ENCODE assay signal across 25 cellular contexts in the genomic region with DNA sequence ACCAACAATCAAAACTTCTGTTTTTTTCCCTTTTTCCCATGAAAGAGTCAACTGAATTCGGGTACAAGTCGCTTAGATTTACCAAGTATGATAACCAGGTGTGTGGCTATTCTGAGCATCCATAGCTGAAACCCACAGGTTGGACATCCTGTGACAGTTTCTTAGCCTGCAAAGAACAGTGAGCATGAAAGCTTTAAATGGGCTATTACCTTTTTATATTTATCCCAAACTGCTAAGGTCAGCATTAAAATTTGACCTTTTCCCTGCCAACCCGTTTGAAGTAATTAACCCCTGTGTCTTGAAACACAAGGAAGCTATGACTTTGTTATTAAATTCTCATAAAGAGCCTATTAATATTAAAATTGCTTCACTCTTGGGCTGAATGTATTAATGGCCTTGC.
DNase-seq lines count a peak whose midpoint lies in the region; ATAC-seq, FAIRE-seq and TF ChIP-seq lines count a peak whose summit lies in the region.
"Had no signal": no experiment of that assay in that cellular context is flagged by ENCODE, and none has a peak within 500 bp of the region (broad histone marks: within the 10 kb centered on the region; RNA-seq: fewer than 3 reads in every experiment).

No MANE protein-coding gene starts in this region.

- no peaks in the 10 kb centered on the region for H3K4me1 ChIP-seq in HepG2 (ENCODE audit: insufficient read depth, low read length)
- no peaks in the 10 kb centered on the region for H3K4me1 ChIP-seq in right lobe of liver
- H3K4me1 ChIP-seq in K562 (replicated peaks in 1 of 2; ENCODE audit: control insufficient read depth in 2 of 2, insufficient read depth in 2 of 2, low read length in 2 of 2) = no peaks in the 10 kb centered on the region
- H3K4me1 ChIP-seq in neural progenitor cell = peaks cover 9% of the 10 kb centered on the region
- H3K4me1 ChIP-seq: BE2C had no signal

- POLR2A ChIA-PET in HepG2 (lab: Yijun Ruan, JAX) = no interaction called here
- POLR2A ChIA-PET in K562 (lab: Yijun Ruan, JAX) = no interaction called here

- no peaks in the 10 kb centered on the region for H3K27me3 ChIP-seq in HepG2 (ENCODE audit: control insufficient read depth in 1 of 2, insufficient read depth in 2 of 2, low read length in 2 of 2)
- H3K27me3 ChIP-seq in right lobe of liver = no peaks in the 10 kb centered on the region
- no peaks in the 10 kb centered on the region for H3K27me3 ChIP-seq in K562 (ENCODE audit: control insufficient read depth in 2 of 2, insufficient read depth in 2 of 2, low read length in 2 of 2)
- H3K27me3 ChIP-seq in neural progenitor cell = no peaks in the 10 kb centered on the region
- H3K27me3 ChIP-seq: BE2C; BLaER1 treated with 17β-estradiol and CSF1 and Interleukin-3, amounts not matched to agents 10 nM and 100 nM had no signal

- no peak overlapping the region for H3K4me3 Mint-ChIP-seq in neural progenitor cell
- H3K4me3 Mint-ChIP-seq: CD14-positive monocyte; CD4-positive, alpha-beta T cell; CD8-positive, alpha-beta memory T cell had no signal

- H3K27ac Mint-ChIP-seq in neural progenitor cell = no peak overlapping the region
- H3K27ac Mint-ChIP-seq: CD14-positive monocyte; CD4-positive, alpha-beta T cell; CD8-positive, alpha-beta memory T cell had no signal

- ATAC-seq in HepG2 (no peak), right lobe of liver (no peak), K562 (no peak), GM21619 (IDR thresholded peaks at IDR 0.05; ENCODE audit: unreplicated experiment) (no peak)
- ATAC-seq: GM12878 had no signal

- H3K27me3 Mint-ChIP-seq in neural progenitor cell (ENCODE audit: insufficient read depth, low read depth) = peaks cover 2% of the 10 kb centered on the region
- H3K27me3 Mint-ChIP-seq: CD4-positive, alpha-beta T cell; CD8-positive, alpha-beta memory T cell had no signal

- no peaks in the 10 kb centered on the region for H4K20me1 ChIP-seq in HepG2 (ENCODE audit: insufficient read depth, low read length)
- H4K20me1 ChIP-seq in K562 (replicated peaks; ENCODE audit: control insufficient read depth, insufficient read depth, low read length) = no peaks in the 10 kb centered on the region
- no peaks in the 10 kb centered on the region for H4K20me1 ChIP-seq in neural progenitor cell (ENCODE audit: low read depth)
- H4K20me1 ChIP-seq: BLaER1 treated with 17β-estradiol and CSF1 and Interleukin-3, amounts not matched to agents 10 nM and 100 nM had no signal

- intact Hi-C loops in HepG2 (cut with micrococcal nuclease; ENCODE audit: unreplicated experiment) (no loop called here), right lobe of liver (cut with DNase I) (no loop called here), K562 (cut with micrococcal nuclease) (no loop called here)

- TF ChIP-seq RAD21 in HepG2 (CRISPR knock-in tag; IDR thresholded peaks at IDR 0.05) (no peak), K562 (CRISPR knock-in tag; conservative IDR thresholded peaks at IDR 0.05 in 1 of 2, IDR thresholded peaks at IDR 0.05 in 1 of 2) (no peak)

- H3F3A ChIP-seq in neural progenitor cell (ENCODE audit: low read depth) = no peaks in the 10 kb centered on the region

- no peak for TF ChIP-seq CTCF in HepG2 (CRISPR knock-in tag; IDR thresholded peaks at IDR 0.05)
- TF ChIP-seq CTCF in right lobe of liver (IDR thresholded peaks at IDR 0.05) = no peak
- no peak for TF ChIP-seq CTCF in K562 (IDR thresholded peaks at IDR 0.05 in 2 of 3, conservative IDR thresholded peaks at IDR 0.05 in 1 of 3; ENCODE audit: insufficient read depth in 2 of 3, low read depth in 1 of 3, low read length in 3 of 3)
- no peak for TF ChIP-seq CTCF in neural progenitor cell (IDR thresholded peaks at IDR 0.05)

- no peaks in the 10 kb centered on the region for H3K36me3 Mint-ChIP-seq in neural progenitor cell
- H3K36me3 Mint-ChIP-seq: CD14-positive monocyte; CD8-positive, alpha-beta memory T cell had no signal

- TF ChIP-seq POLR2A in HepG2 (IDR thresholded peaks at IDR 0.05; ENCODE audit: insufficient read depth in 1 of 2, low read depth in 2 of 2, low read length in 2 of 2) = no peak
- no peak for TF ChIP-seq POLR2A in right lobe of liver (IDR thresholded peaks at IDR 0.05)
- TF ChIP-seq POLR2A in K562 (conservative IDR thresholded peaks at IDR 0.05) = no peak

- WGBS in HepG2 (ENCODE audit: low lambda C conversion rate) = 0% methylated on average over 3 of the region's 3 CpGs
- WGBS in right lobe of liver (ENCODE audit: insufficient coverage, low coverage, low lambda C conversion rate, missing lambda C conversion rate) = 44% methylated on average over 3 of the region's 3 CpGs
- WGBS in K562 (ENCODE audit: insufficient coverage, low coverage, missing lambda C conversion rate) = 0% methylated on average over 3 of the region's 3 CpGs

- no peak for FAIRE-seq in HepG2 (lab: Jason Lieb, UNC)
- FAIRE-seq in K562 (lab: Jason Lieb, UNC) = no peak
- FAIRE-seq: A204.1, D721Med, GM12878, GM19239 had no signal

- H3K9ac ChIP-seq in HepG2 (ENCODE audit: insufficient read depth, low read depth, low read length) (no peak overlapping the region), K562 (ENCODE audit: insufficient read depth in 1 of 2, low read depth in 2 of 2, low read length in 2 of 2) (no peak overlapping the region), neural progenitor cell (no peak overlapping the region)
- H3K9ac ChIP-seq: BLaER1 treated with 17β-estradiol and CSF1 and Interleukin-3, amounts not matched to agents 10 nM and 100 nM had no signal

- TF ChIP-seq EP300 in HepG2 (IDR thresholded peaks at IDR 0.05; ENCODE audit: low read depth in 2 of 2, low read length in 2 of 2) = no peak
- no peak for TF ChIP-seq EP300 in HepG2 (CRISPR knock-in tag; IDR thresholded peaks at IDR 0.05; ENCODE audit: borderline replicate concordance)
- no peak for TF ChIP-seq EP300 in K562 (IDR thresholded peaks at IDR 0.05; ENCODE audit: low read length)

- H3K79me2 ChIP-seq in HepG2 (ENCODE audit: insufficient read depth, low read length) (no peaks in the 10 kb centered on the region), K562 (ENCODE audit: control insufficient read depth, insufficient read depth, low read length) (no peaks in the 10 kb centered on the region), neural progenitor cell (ENCODE audit: low read depth) (no peaks in the 10 kb centered on the region)

- no peaks in the 10 kb centered on the region for H3K36me3 ChIP-seq in HepG2 (replicated peaks in 1 of 2; ENCODE audit: control insufficient read depth in 1 of 2, insufficient read depth in 2 of 2, low read length in 2 of 2)
- no peaks in the 10 kb centered on the region for H3K36me3 ChIP-seq in right lobe of liver
- H3K36me3 ChIP-seq in K562 (ENCODE audit: control insufficient read depth, insufficient read depth, low read length) = no peaks in the 10 kb centered on the region
- no peaks in the 10 kb centered on the region for H3K36me3 ChIP-seq in neural progenitor cell
- H3K36me3 ChIP-seq: BE2C; BLaER1 treated with 17β-estradiol and CSF1 and Interleukin-3, amounts not matched to agents 10 nM and 100 nM had no signal

- H3K9me3 ChIP-seq in HepG2 (ENCODE audit: low read length) (0 out of 2 replicates have a peak, but pooled peaks cover 4% of the 10 kb centered on the region), right lobe of liver (no peaks in the 10 kb centered on the region), K562 (replicated peaks; ENCODE audit: control insufficient read depth, insufficient read depth, low read depth, low read length) (no peaks in the 10 kb centered on the region), neural progenitor cell (ENCODE audit: low read depth) (no peaks in the 10 kb centered on the region)
- H3K9me3 ChIP-seq: BE2C; BLaER1 treated with 17β-estradiol and CSF1 and Interleukin-3, amounts not matched to agents 10 nM and 100 nM had no signal

- no TSS peak for BruUV-seq in HepG2 (replicated peaks; lab: Mats Ljungman, UMichigan)
- no TSS peak for BruUV-seq in K562 (replicated peaks; lab: Mats Ljungman, UMichigan)

- H2AFZ ChIP-seq in HepG2 (ENCODE audit: low read length) = no peak overlapping the region
- H2AFZ ChIP-seq in K562 (ENCODE audit: low read depth, low read length) = no peak overlapping the region
- H2AFZ ChIP-seq in neural progenitor cell (replicated peaks) = peak overlapping the region; percentile 32

- in situ Hi-C loops in HepG2 (cut with HindIII; ENCODE audit: extremely low pct_ligation_motif_present, low pct_unique_long_range_greater_than_20kb) = no loop called here
- in situ Hi-C loops in K562 (cut with MboI) = no loop called here
- in situ Hi-C loops in KBM-7 (cut with MboI; ENCODE audit: low pct_unique_long_range_greater_than_20kb, low sequenced_read_pairs) = no loop called here

- peaks cover 2% of the 10 kb centered on the region for H3K9me3 Mint-ChIP-seq in neural progenitor cell

- H3K4me2 ChIP-seq in HepG2 (ENCODE audit: low read depth, low read length) (no peak overlapping the region), K562 (ENCODE audit: insufficient read depth, low read length) (no peak overlapping the region), neural progenitor cell (no peak overlapping the region)
- H3K4me2 ChIP-seq: BLaER1 treated with 17β-estradiol and CSF1 and Interleukin-3, amounts not matched to agents 10 nM and 100 nM had no signal

- H3K27ac ChIP-seq in HepG2 (ENCODE audit: extremely low read length, insufficient read depth, low read length) (no peak overlapping the region), right lobe of liver (no peak overlapping the region), K562 (ENCODE audit: extremely low read depth, low read depth, low read length) (no peak overlapping the region), neural progenitor cell (no peak overlapping the region)
- H3K27ac ChIP-seq: 22Rv1; BLaER1 treated with 17β-estradiol and CSF1 and Interleukin-3, amounts not matched to agents 10 nM and 100 nM had no signal

- no peaks in the 10 kb centered on the region for H3K9me1 ChIP-seq in K562 (ENCODE audit: control insufficient read depth, insufficient read depth, low read length)

- H3K4me1 Mint-ChIP-seq in neural progenitor cell = peaks cover 7% of the 10 kb centered on the region
- H3K4me1 Mint-ChIP-seq: CD14-positive monocyte; CD8-positive, alpha-beta memory T cell had no signal

- H3K4me3 ChIP-seq in HepG2 (replicated peaks in 1 of 3; ENCODE audit: insufficient read depth in 1 of 3, low read depth in 2 of 3, low read length in 3 of 3) = no peak overlapping the region
- no peak overlapping the region for H3K4me3 ChIP-seq in right lobe of liver
- H3K4me3 ChIP-seq in K562 = no peak overlapping the region
- H3K4me3 ChIP-seq in neural progenitor cell = no peak overlapping the region
- H3K4me3 ChIP-seq: BLaER1 treated with 17β-estradiol and CSF1 and Interleukin-3, amounts not matched to agents 10 nM and 100 nM; GM12878 had no signal

- CTCF ChIA-PET in HepG2 (lab: Yijun Ruan, JAX; ENCODE audit: low intra/inter-chr PET ratio, low total read pairs) (no interaction called here), K562 (lab: Yijun Ruan, JAX; ENCODE audit: low intra/inter-chr PET ratio) (no interaction called here)

- DNase-seq in HepG2 (ENCODE audit: low spot score) (no peak), right lobe of liver (no peak), K562 (ENCODE audit: extremely low read depth in 1 of 4, low spot score in 3 of 4) (no peak), neural progenitor cell (ENCODE audit: low spot score) (no peak), KBM-7 (no peak)
- DNase-seq: ACHN; AML-193; BE2C; CD4-positive, alpha-beta T cell; CD8-positive, alpha-beta memory T cell; DMS 273 treated with DMSO at 0.1 percent for 48 hours; DMS79; EL; GDM1; GOT3; H7; HCEC 1CT had no signal

TF ChIP-seq in K562, 482 proteins besides CTCF, POLR2A, EP300 and RAD21 (continues in another document):
- peak; percentile 44 for TF ChIP-seq MAFK (IDR thresholded peaks at IDR 0.05; ENCODE audit: low read length)
